In genomic region chr1:242784074-242784473, GRCh38 we compare ENCODE assay signal across 10 cellular contexts.
A peak's percentile ranks its signal among the peaks of the same experiment; 100 is the strongest.
DNase-seq lines count a peak whose midpoint lies in the region; ATAC-seq and TF ChIP-seq lines count a peak whose summit lies in the region.
"Had no signal": no experiment of that assay in that cellular context is flagged by ENCODE, and none has a peak within 500 bp of the region (broad histone marks: within the 10 kb centered on the region; RNA-seq: fewer than 3 reads in every experiment).

No MANE protein-coding gene starts in this region.

- peaks cover 2% of the 10 kb centered on the region for H3K4me1 Mint-ChIP-seq in endothelial cell (ENCODE audit: unreplicated experiment)

- H3K4me3 Mint-ChIP-seq in endothelial cell (ENCODE audit: unreplicated experiment), result no peak overlapping the region
- H3K4me3 Mint-ChIP-seq: activated naive CD8-positive, alpha-beta T cell had no signal

- peak overlapping the region; percentile 14 for H3K27ac Mint-ChIP-seq in endothelial cell (ENCODE audit: unreplicated experiment)
- H3K27ac Mint-ChIP-seq: activated naive CD8-positive, alpha-beta T cell had no signal

- DNase-seq in endothelial cell (ENCODE audit: low spot score) (peak; percentile 11), AG20443 (ENCODE audit: low spot score) (no peak), Right ventricle myocardium inferior (ENCODE audit: missing footprints) (no peak), T-helper 1 cell (no peak), hepatic stellate cell (ENCODE audit: low spot score) (no peak)
- DNase-seq: retina had no signal

- no peak for TF ChIP-seq CTCF in endothelial cell (IDR thresholded peaks at IDR 0.05; ENCODE audit: unreplicated experiment)

- intact Hi-C loops in Right ventricle myocardium inferior (cut with DNase I), result no loop called here

- H3K9me3 Mint-ChIP-seq in endothelial cell (ENCODE audit: unreplicated experiment), result no peaks in the 10 kb centered on the region

- H3K27me3 Mint-ChIP-seq in endothelial cell (ENCODE audit: unreplicated experiment), result no peaks in the 10 kb centered on the region

- H3K36me3 Mint-ChIP-seq in endothelial cell (ENCODE audit: low read depth, unreplicated experiment), result no peaks in the 10 kb centered on the region
- H3K36me3 Mint-ChIP-seq: activated naive CD8-positive, alpha-beta T cell had no signal

- ATAC-seq in GM18870 (IDR thresholded peaks at IDR 0.05; ENCODE audit: unreplicated experiment) (peak; percentile 44), GM21737 (IDR thresholded peaks at IDR 0.05; ENCODE audit: unreplicated experiment) (peak; percentile 78), HG03520 (IDR thresholded peaks at IDR 0.05; ENCODE audit: unreplicated experiment) (peak; percentile 61), Right ventricle myocardium inferior (no peak)
